Comparison of ENCODE assay signal across 9 cellular contexts in genomic region chr2:21078296-21078695, GRCh38. TPM values are rescaled to one million over a fixed set of nuclear protein-coding genes. Genes with fewer than 3 reads are reported as not detected.
"Had no signal": no experiment of that assay in that cellular context is flagged by ENCODE, and none has a peak within 500 bp of the region (broad histone marks: within the 10 kb centered on the region; RNA-seq: fewer than 3 reads in every experiment).

No MANE protein-coding gene starts in this region.

- H3K4me3 ChIP-seq: K562 had no signal

- H3K27ac ChIP-seq: HL-60 had no signal

- FAIRE-seq: HTR-8/SVneo, K562 had no signal

- ATAC-seq: K562 had no signal

- DNase-seq: IMR-90, KBM-7, KG1 had no signal

RNA-seq across cellular contexts. Expression of gene APOB, which starts 34.4 kb away (rescaled TPM):
- total RNA-seq: HT-29 had no signal
- polyA plus RNA-seq: IgD-negative memory B cell, IMR-90, K562 had no signal

RNA-seq across cellular contexts. Expression of gene TDRD15, which starts 45.5 kb away (rescaled TPM):
- total RNA-seq: HT-29, HT1080, IMR-90 had no signal
- polyA plus RNA-seq: IMR-90 had no signal
